In genomic region chr5:112995764-112996618, GRCh38 we compare ENCODE assay signal across 8 cellular contexts. TPM values are rescaled to one million over a fixed set of nuclear protein-coding genes. Genes with fewer than 3 reads are reported as not detected.
DNase-seq lines count a peak whose midpoint lies in the region; ATAC-seq, FAIRE-seq and TF ChIP-seq lines count a peak whose summit lies in the region.

No MANE protein-coding gene starts in this region.

- TF ChIP-seq CTCF in KMS-11 (conservative IDR thresholded peaks at IDR 0.05; ENCODE audit: low read depth, low read length), result peak; percentile 94

- no peak overlapping the region for H3K4me3 ChIP-seq in KMS-11 (IDR thresholded peaks at IDR 0.05; ENCODE audit: insufficient read depth, low read depth, low read length)

- no peak overlapping the region for H3K27ac ChIP-seq in KMS-11

- H2AFZ ChIP-seq in KMS-11 (ENCODE audit: low read depth), result no peak overlapping the region

- H3K36me3 ChIP-seq in KMS-11 (ENCODE audit: insufficient read depth), result no peaks in the 10 kb centered on the region

- ATAC-seq in GM21737 (IDR thresholded peaks at IDR 0.05; ENCODE audit: unreplicated experiment), result peak; percentile 67

- peaks cover 14% of the 10 kb centered on the region for H3K4me1 ChIP-seq in KMS-11 (ENCODE audit: low read depth, poor library complexity, severe bottlenecking)

- H3K9ac ChIP-seq in KMS-11, result no peak overlapping the region

- H3K4me2 ChIP-seq in KMS-11, result no peak overlapping the region

- intact Hi-C loops in cardiac septum (cut with DNase I), result loop anchor here (2.0 to 5.0 kb wide), 5 partner anchors 41 to 611 kb away; partner anchors contain the start of gene YTHDC2

- H3K79me2 ChIP-seq in KMS-11 (ENCODE audit: insufficient read depth, low read depth), result no peaks in the 10 kb centered on the region

- peak; percentile 85 for FAIRE-seq in G401.6 (lab: Jason Lieb, UNC)

- DNase-seq in SW480 (ENCODE audit: low spot score) (peak; percentile 58), cardiac septum (ENCODE audit: low spot score) (peak; percentile 77), putamen (ENCODE audit: low spot score) (peak; percentile 61), mesenteric fat pad (ENCODE audit: low spot score) (no peak)
- DNase-seq in activated naive CD8-positive, alpha-beta T cell treated with anti-CD3 and anti-CD28 coated beads, Interleukin-2, amount 50 U/mL, for 16 hours (ENCODE audit: low read depth, low spot score), result peak; percentile 51

- no peaks in the 10 kb centered on the region for H4K20me1 ChIP-seq in KMS-11 (ENCODE audit: insufficient read depth)

- no peaks in the 10 kb centered on the region for H3K27me3 ChIP-seq in KMS-11 (ENCODE audit: insufficient read depth, low read depth)

RNA-seq across cellular contexts. Expression of gene DCP2, which starts 19.4 kb away (rescaled TPM):
- total RNA-seq in cardiac septum (21.8 TPM), mesenteric fat pad (39.2 TPM)
